28 cellular contexts compared by ENCODE assay signal in the genomic region with DNA sequence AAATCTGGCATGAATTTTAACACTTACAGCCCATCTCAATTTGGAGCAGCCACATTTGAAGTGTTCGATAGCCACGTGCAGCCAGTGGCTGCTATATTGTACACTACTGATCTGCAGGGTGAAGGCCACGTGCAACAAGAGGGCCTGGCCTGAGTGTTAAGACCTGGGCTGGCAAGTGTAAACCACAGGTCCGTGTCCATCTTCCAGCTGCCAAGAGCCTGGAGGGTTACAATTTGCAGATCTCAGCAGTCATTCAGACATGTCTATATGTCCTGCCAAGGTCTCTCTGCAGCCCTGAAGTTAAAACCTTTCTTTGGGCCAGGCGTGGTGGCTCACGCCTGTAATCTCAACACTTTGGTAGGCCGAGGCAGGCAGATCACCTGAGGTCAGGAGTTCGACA. TPM values are rescaled to one million over a fixed set of nuclear protein-coding genes. Genes with fewer than 3 reads are reported as not detected.
"Had no signal": no experiment of that assay in that cellular context is flagged by ENCODE, and none has a peak within 500 bp of the region (broad histone marks: within the 10 kb centered on the region; RNA-seq: fewer than 3 reads in every experiment).

No MANE protein-coding gene starts in this region.

- H3K9me3 ChIP-seq: left lung, lower lobe of right lung, neutrophil, right atrium auricular region, tibial nerve, uterus had no signal

- H3K4me3 Mint-ChIP-seq: naive thymus-derived CD8-positive, alpha-beta T cell; nephron; neural crest cell; stimulated activated memory B cell treated with anti-CD40 and anti-IgM and Interleukin-4, amounts not matched to agents 10 μg/mL and 1 μg/mL and 100 μg/mL, for 72 hours; stimulated activated naive CD8-positive, alpha-beta T cell treated with anti-CD3 and anti-CD28 coated beads, Interleukin-15, amount 100 ng/mL, for 72 hours; type B pancreatic cell had no signal

- H3K4me3 ChIP-seq: left lung, lower lobe of right lung, right atrium auricular region, skin epidermis, tibial nerve, uterus had no signal

- DNase-seq: hippocampal formation; left colon; left lung; lower lobe of right lung; mammary epithelial cell; mesenchymal stem cell; naive thymus-derived CD8-positive, alpha-beta T cell; occipital lobe; stimulated activated CD4-positive, alpha-beta T cell treated with anti-CD3 and anti-CD28 coated beads, Interleukin-2, amount 100 ng/mL, for 48 hours; stimulated activated CD4-positive, alpha-beta T cell treated with anti-CD3 and anti-CD28 coated beads, Interleukin-4, amount 100 ng/mL, for 4 hours; stimulated activated CD8-positive, alpha-beta memory T cell treated with anti-CD3 and anti-CD28 coated beads, Interleukin-4, amount 100 ng/mL, for 48 hours; stimulated activated naive CD4-positive, alpha-beta T cell treated with Interleukin-2 at 50 U/mL for 16 hours; stimulated activated naive CD8-positive, alpha-beta T cell treated with anti-CD3 and anti-CD28 coated beads, Interleukin-15, amount 100 ng/mL, for 72 hours; substantia nigra; uterus had no signal

- H3K4me1 ChIP-seq: left lung, lower lobe of right lung, parathyroid adenoma, right atrium auricular region, tibial nerve, uterus had no signal

- H3K36me3 ChIP-seq: left lung, lower lobe of right lung, neutrophil, right atrium auricular region, uterus had no signal

- H3K27ac ChIP-seq: left lung, lower lobe of right lung, neutrophil, parathyroid adenoma, right atrium auricular region, skin epidermis, tibial nerve, uterus had no signal

- ATAC-seq: left colon; left lung; lower lobe of right lung; naive thymus-derived CD8-positive, alpha-beta T cell; sciatic nerve; stimulated activated memory B cell treated with anti-CD40 and anti-IgM and Interleukin-4, amounts not matched to agents 10 μg/mL and 1 μg/mL and 100 μg/mL, for 72 hours; stimulated activated naive CD8-positive, alpha-beta T cell treated with anti-CD3 and anti-CD28 coated beads, Interleukin-15, amount 100 ng/mL, for 72 hours had no signal

- H3K27ac Mint-ChIP-seq: naive thymus-derived CD8-positive, alpha-beta T cell; nephron; progenitor cell of endocrine pancreas; stimulated activated memory B cell treated with anti-CD40 and anti-IgM and Interleukin-4, amounts not matched to agents 10 μg/mL and 1 μg/mL and 100 μg/mL, for 72 hours; stimulated activated naive CD8-positive, alpha-beta T cell treated with anti-CD3 and anti-CD28 coated beads, Interleukin-15, amount 100 ng/mL, for 72 hours; type B pancreatic cell had no signal

- H3K4me1 Mint-ChIP-seq: naive thymus-derived CD8-positive, alpha-beta T cell; nephron; stimulated activated memory B cell treated with anti-CD40 and anti-IgM and Interleukin-4, amounts not matched to agents 10 μg/mL and 1 μg/mL and 100 μg/mL, for 72 hours; stimulated activated naive CD8-positive, alpha-beta T cell treated with anti-CD3 and anti-CD28 coated beads, Interleukin-15, amount 100 ng/mL, for 72 hours had no signal

- H3K9me3 Mint-ChIP-seq: naive thymus-derived CD8-positive, alpha-beta T cell; nephron; neural crest cell; stimulated activated memory B cell treated with anti-CD40 and anti-IgM and Interleukin-4, amounts not matched to agents 10 μg/mL and 1 μg/mL and 100 μg/mL, for 72 hours; stimulated activated naive CD8-positive, alpha-beta T cell treated with anti-CD3 and anti-CD28 coated beads, Interleukin-15, amount 100 ng/mL, for 72 hours; type B pancreatic cell had no signal

- FAIRE-seq: keratinocyte had no signal

- H3K36me3 Mint-ChIP-seq: naive thymus-derived CD8-positive, alpha-beta T cell; stimulated activated memory B cell treated with anti-CD40 and anti-IgM and Interleukin-4, amounts not matched to agents 10 μg/mL and 1 μg/mL and 100 μg/mL, for 72 hours; type B pancreatic cell had no signal

- H3K27me3 Mint-ChIP-seq: naive thymus-derived CD8-positive, alpha-beta T cell; progenitor cell of endocrine pancreas; stimulated activated memory B cell treated with anti-CD40 and anti-IgM and Interleukin-4, amounts not matched to agents 10 μg/mL and 1 μg/mL and 100 μg/mL, for 72 hours; stimulated activated naive CD8-positive, alpha-beta T cell treated with anti-CD3 and anti-CD28 coated beads, Interleukin-15, amount 100 ng/mL, for 72 hours; type B pancreatic cell had no signal

- H3K27me3 ChIP-seq: left lung, neutrophil, right atrium auricular region, tibial nerve, uterus had no signal

RNA-seq across cellular contexts. Expression of gene SGK2, which starts 14.1 kb away (rescaled TPM):
- total RNA-seq: occipital lobe, pulmonary artery endothelial cell had no signal
